ENCODE assay signal across 29 cellular contexts in the genomic region with DNA sequence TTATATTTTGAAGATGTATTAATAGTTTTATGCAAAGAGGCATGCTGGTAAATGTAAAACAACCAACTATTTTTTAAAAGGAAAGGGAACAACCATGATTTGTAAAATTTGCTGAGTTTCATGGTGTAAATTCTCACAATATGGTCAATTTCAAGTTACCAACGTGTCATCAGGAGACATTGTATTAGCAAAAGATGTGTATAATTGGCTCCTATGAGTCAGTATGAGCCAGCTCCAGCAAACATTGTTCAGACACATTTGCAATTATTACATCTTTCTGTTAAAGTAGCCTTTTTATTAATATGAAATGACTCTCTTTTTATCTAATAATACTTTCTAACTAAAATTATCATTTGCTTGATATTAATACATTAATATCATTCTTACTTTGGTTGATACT. TPM values are rescaled to one million over a fixed set of nuclear protein-coding genes. Genes with fewer than 3 reads are reported as not detected.
"Had no signal": no experiment of that assay in that cellular context is flagged by ENCODE, and none has a peak within 500 bp of the region (broad histone marks: within the 10 kb centered on the region; RNA-seq: fewer than 3 reads in every experiment).

No MANE protein-coding gene starts in this region.

- H3K4me1 ChIP-seq: body of pancreas had no signal

- H3K27ac ChIP-seq: body of pancreas, WERI-Rb-1 had no signal

- H3K36me3 ChIP-seq: WERI-Rb-1 had no signal

- H3K4me3 ChIP-seq: body of pancreas had no signal

- H3K27me3 ChIP-seq: body of pancreas had no signal

- FAIRE-seq: colon, endometrium, endothelial cell of umbilical vein had no signal

- DNase-seq: activated B cell treated with CpG ODN at 0.5 μM for 24 hours; activated CD4-positive, alpha-beta T cell treated with anti-CD3 and anti-CD28 coated beads for 48 hours; activated CD4-positive, alpha-beta T cell treated with anti-CD3 and anti-CD28 coated beads, Interleukin-2, amount 50 U/mL, for 1 hour; activated CD4-positive, alpha-beta T cell treated with anti-CD3 and anti-CD28 coated beads, Interleukin-2, amount 50 U/mL, for 48 hours; activated CD8-positive, alpha-beta memory T cell treated with anti-CD3 and anti-CD28 coated beads for 24 hours; activated CD8-positive, alpha-beta T cell treated with anti-CD3 and anti-CD28 coated beads for 36 hours; activated effector memory CD4-positive, alpha-beta T cell treated with Interleukin-2 at 50 U/mL for 16 hours; activated gamma-delta T cell treated with Interleukin-2 at 50 U/mL for 16 hours; activated naive CD4-positive, alpha-beta T cell treated with anti-CD3 and anti-CD28 coated beads, Interleukin-2, amount 50 U/mL, for 16 hours; activated naive CD4-positive, alpha-beta T cell treated with Interleukin-2 at 50 U/mL for 16 hours; activated T-cell treated with anti-CD3 and anti-CD28 coated beads, Interleukin-2, amount 50 U/mL, for 4 hours; amniotic stem cell; anterior cingulate cortex; body of pancreas; caudate nucleus; cortex of kidney; dermis blood vessel endothelial cell; effector CD4-positive, alpha-beta T cell; foreskin fibroblast; head of caudate nucleus; T-helper 17 cell; T1000; WERI-Rb-1 had no signal

- ATAC-seq: activated CD4-positive, CD25-positive, alpha-beta regulatory T cell treated with anti-CD3 and anti-CD28 coated beads, Interleukin-2, amount 50 U/mL, for 24 hours; activated CD8-positive, alpha-beta T cell treated with anti-CD3 and anti-CD28 coated beads for 36 hours; activated T-cell treated with anti-CD3 and anti-CD28 coated beads, Interleukin-2, amount 50 U/mL, for 4 hours; activated T-helper 17 cell treated with anti-CD3 and anti-CD28 coated beads, Interleukin-2, amount 50 U/mL, for 72 hours; body of pancreas; esophagus mucosa; T-helper 17 cell had no signal

- H3K9me3 ChIP-seq: body of pancreas had no signal

RNA-seq across cellular contexts. Expression of a gene that starts 15.3 kb away (rescaled TPM):
- total RNA-seq: activated B cell treated with CpG ODN at 0.5 μM for 24 hours had no signal

RNA-seq across cellular contexts. Expression of a gene that starts 58.9 kb away (rescaled TPM):
- total RNA-seq: activated B cell treated with CpG ODN at 0.5 μM for 24 hours; activated CD8-positive, alpha-beta T cell treated with anti-CD3 and anti-CD28 coated beads for 36 hours; activated T-cell treated with anti-CD3 and anti-CD28 coated beads, Interleukin-2, amount 50 U/mL, for 4 hours had no signal
